Comparison of ENCODE assay signal across 19 cellular contexts in the genomic region with DNA sequence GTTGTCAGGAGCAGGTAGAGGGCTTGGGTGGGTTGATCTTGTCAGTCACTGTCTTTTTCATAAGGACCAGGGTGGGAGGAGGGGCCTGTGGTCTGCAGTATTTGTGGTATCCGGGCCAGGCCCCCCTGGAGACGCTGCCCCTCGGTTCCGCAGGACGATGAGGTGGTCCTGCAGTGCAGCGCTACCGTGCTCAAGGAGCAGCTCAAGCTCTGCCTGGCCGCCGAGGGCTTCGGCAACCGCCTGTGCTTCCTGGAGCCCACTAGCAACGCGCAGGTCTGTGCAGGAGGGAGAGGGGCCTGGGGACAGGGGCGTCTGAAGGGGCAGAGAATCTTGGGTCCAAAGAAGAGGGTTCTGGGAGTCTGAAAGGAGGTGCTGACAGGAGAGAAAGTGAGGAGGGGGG. TPM values are rescaled to one million over a fixed set of nuclear protein-coding genes. Genes with fewer than 3 reads are reported as not detected.
DNase-seq lines count a peak whose midpoint lies in the region; ATAC-seq and TF ChIP-seq lines count a peak whose summit lies in the region.
"Had no signal": no experiment of that assay in that cellular context is flagged by ENCODE, and none has a peak within 500 bp of the region (broad histone marks: within the 10 kb centered on the region; RNA-seq: fewer than 3 reads in every experiment).

No MANE protein-coding gene starts in this region.

- H2BK5ac ChIP-seq in neuronal stem cell (ENCODE audit: low read length), result no peak overlapping the region

- intact Hi-C loops in gastrocnemius medialis (cut with DNase I; ENCODE audit: low total_unique reads) (no loop called here), posterior cingulate gyrus (cut with DNase I) (no loop called here)

- no peaks in the 10 kb centered on the region for H3K9me3 Mint-ChIP-seq in WTC11
- H3K9me3 Mint-ChIP-seq: CD4-positive, alpha-beta memory T cell; HFFc6 had no signal

- peaks cover 18% of the 10 kb centered on the region for H3K36me3 Mint-ChIP-seq in WTC11
- H3K36me3 Mint-ChIP-seq: CD4-positive, alpha-beta memory T cell had no signal

- no peak overlapping the region for H3K4me2 ChIP-seq in neuronal stem cell (ENCODE audit: insufficient read depth, low read length, poor library complexity, severe bottlenecking)

- H3K14ac ChIP-seq in neuronal stem cell (ENCODE audit: low read length), result no peak overlapping the region

- H3K18ac ChIP-seq in neuronal stem cell (ENCODE audit: low read length), result peak overlapping the region; percentile 52

- WGBS in neuronal stem cell (ENCODE audit: extremely low coverage in 2 of 2, insufficient read length in 2 of 2, insufficient replicate concordance in 1 of 2), 2 donors, result no CpG with 5 or more reads among the region's 14 CpGs

- no peak for TF ChIP-seq CTCF in WTC11 (IDR thresholded peaks at IDR 0.05)
- no peak for TF ChIP-seq CTCF in gastrocnemius medialis (IDR thresholded peaks at IDR 0.05 in 4 of 5, conservative IDR thresholded peaks at IDR 0.05 in 1 of 5)

- H3K4me1 Mint-ChIP-seq in WTC11, result peaks cover 13% of the 10 kb centered on the region

- in situ Hi-C loops in gastrocnemius medialis (cut with MboI; ENCODE audit: low sequenced_read_pairs in 4 of 4), result no loop called here

- DNase-seq in WTC11 (ENCODE audit: low spot score) (no peak), neuronal stem cell (ENCODE audit: low spot score) (no peak), gastrocnemius medialis (no peak), NCI-H2227 treated with DMSO at 0.1 percent for 48 hours (lab: John Stamatoyannopoulos, UW) (no peak), cerebellar cortex (ENCODE audit: low spot score) (no peak), posterior cingulate gyrus (no peak)
- DNase-seq: C1 segment of cervical spinal cord; Calu3; CD4-positive, alpha-beta memory T cell; COR-L47; DMS153; DND-41; GM23248; HFFc6 had no signal

- H2BK120ac ChIP-seq in neuronal stem cell (ENCODE audit: low read depth, low read length), result peak overlapping the region; percentile 72

- no peak overlapping the region for H4K8ac ChIP-seq in neuronal stem cell (ENCODE audit: low read depth, low read length)

- no peak overlapping the region for H2BK12ac ChIP-seq in neuronal stem cell (ENCODE audit: low read length)

- no peaks in the 10 kb centered on the region for H3K27me3 Mint-ChIP-seq in WTC11 (ENCODE audit: low read depth)

- H2AFZ ChIP-seq in neuronal stem cell (ENCODE audit: low read length), result no peak overlapping the region
- H2AFZ ChIP-seq: GM23248 had no signal

- H3K27ac Mint-ChIP-seq in WTC11, result peak overlapping the region; percentile 33; the same call in 1 of the 2 replicates
- H3K27ac Mint-ChIP-seq: CD4-positive, alpha-beta memory T cell; HFFc6 had no signal

- H3K27me3 ChIP-seq in neuronal stem cell (ENCODE audit: control insufficient read depth in 3 of 3, insufficient read depth in 3 of 3, low read depth in 1 of 3, low read length in 3 of 3) (peaks cover 0 to 3% (median 0%) of the 10 kb centered on the region in 3 experiments), gastrocnemius medialis (no peaks in the 10 kb centered on the region)

- no peak overlapping the region for H4K91ac ChIP-seq in neuronal stem cell (ENCODE audit: low read depth, low read length, poor library complexity)

- H3K9me3 ChIP-seq in neuronal stem cell (replicated peaks in 1 of 2; ENCODE audit: control insufficient read depth in 2 of 2, insufficient read depth in 1 of 2, low read depth in 1 of 2, low read length in 2 of 2) (no peaks in the 10 kb centered on the region), gastrocnemius medialis (no peaks in the 10 kb centered on the region)
- H3K9me3 ChIP-seq: HAP-1 had no signal

- CTCF ChIA-PET in WTC11 (lab: Charles Lee), result interaction anchor here (1.1 to 3.4 kb wide), 4 partner anchors 13 to 53 kb away, joined by 3 to 69 read pairs (median 6); partner anchors contain the start of genes FAM98C, GGN and RASGRP4

- no peak overlapping the region for H3K4ac ChIP-seq in neuronal stem cell (ENCODE audit: low read length)

- H3K4me3 Mint-ChIP-seq in WTC11, result no peak overlapping the region
- H3K4me3 Mint-ChIP-seq: CD4-positive, alpha-beta memory T cell; HFFc6 had no signal

- POLR2A ChIA-PET in WTC11 (lab: Charles Lee), result interaction anchor here (0.5 to 0.8 kb wide), 3 partner anchors 38 to 180 kb away, joined by 3 to 6 read pairs (median 3); partner anchors contain the start of gene FAM98C

- H2AK5ac ChIP-seq in neuronal stem cell (ENCODE audit: low read depth, low read length), result no peak overlapping the region

- ATAC-seq in WTC11 (no peak), gastrocnemius medialis (no peak)

- no peak overlapping the region for H3K9ac ChIP-seq in neuronal stem cell (ENCODE audit: low read depth, low read length, poor library complexity)
- H3K9ac ChIP-seq: GM23248 had no signal

- no peak overlapping the region for H3K27ac ChIP-seq in neuronal stem cell (replicated peaks; ENCODE audit: low read length)
- peak overlapping the region; percentile 98 to 100 (median 98) for H3K27ac ChIP-seq in gastrocnemius medialis
- H3K27ac ChIP-seq: GM23248 had no signal

- H3K4me3 ChIP-seq in neuronal stem cell (ENCODE audit: low read length in 2 of 2) (peak overlapping the region in 1 of 2 donors; percentile 48), gastrocnemius medialis (no peak overlapping the region)
- H3K4me3 ChIP-seq: GM23248, HAP-1 had no signal

- TF ChIP-seq POLR2A in gastrocnemius medialis (IDR thresholded peaks at IDR 0.05), result no peak

- no peaks in the 10 kb centered on the region for H3K79me1 ChIP-seq in neuronal stem cell (ENCODE audit: low read depth, low read length)

- H3K36me3 ChIP-seq in neuronal stem cell (replicated peaks in 1 of 2; ENCODE audit: control insufficient read depth in 2 of 2, insufficient read depth in 2 of 2, low read length in 2 of 2) (no peaks in the 10 kb centered on the region), gastrocnemius medialis (peaks cover 0 to 37% of the 10 kb centered on the region in 2 donors)
- H3K36me3 ChIP-seq: HAP-1 had no signal

- H2BK15ac ChIP-seq in neuronal stem cell (ENCODE audit: low read length), result no peak overlapping the region

- no peak overlapping the region for H3K23ac ChIP-seq in neuronal stem cell (ENCODE audit: low read depth, low read length, poor library complexity)

- H3K4me1 ChIP-seq in neuronal stem cell (ENCODE audit: control insufficient read depth in 2 of 2, insufficient read depth in 1 of 2, low read depth in 1 of 2, low read length in 2 of 2) (peaks cover 0 to 5% of the 10 kb centered on the region in 2 donors), gastrocnemius medialis (peaks cover 42 to 46% of the 10 kb centered on the region in 2 donors)
- H3K4me1 ChIP-seq: HAP-1 had no signal

TF ChIP-seq in WTC11, 78 proteins besides CTCF, POLR2A, EP300 and RAD21:
- no peak for TF ChIP-seq PRDM15 (CRISPR knock-in tag; IDR thresholded peaks at IDR 0.05)
- TF ChIP-seq MXD4 (CRISPR knock-in tag; IDR thresholded peaks at IDR 0.05; ENCODE audit: borderline replicate concordance), result no peak
- no peak for TF ChIP-seq ZNF263 (CRISPR knock-in tag; IDR thresholded peaks at IDR 0.05; ENCODE audit: low read depth)

RNA-seq across cellular contexts. Expression of gene RYR1, which starts 7.1 kb away (rescaled TPM):
- total RNA-seq in WTC11 (2021) (19.8 to 24.2 TPM (median 21.1 TPM) in 3 replicates), gastrocnemius medialis (100 to 1,000 TPM; 607 to 831 (median 724) TPM)
- polyA plus RNA-seq in neuronal stem cell (2013, experiment 1 of 2), result 0.56 TPM
- 1.1 TPM for polyA plus RNA-seq in neuronal stem cell (2013, experiment 2 of 2)
- total RNA-seq: A172, H4, HFFc6 had no signal
- polyA plus RNA-seq: GM23248 had no signal

RNA-seq across cellular contexts. Expression of gene RASGRP4, which starts 14.6 kb away (rescaled TPM):
- total RNA-seq in WTC11 (2021) (2.5 to 4.1 TPM (median 3.4 TPM) in 3 replicates), gastrocnemius medialis (1 to 10 TPM in 2 of 4 donors, under 1 TPM in 2; 0.61 to 2.2 (median 0.94) TPM)
- polyA plus RNA-seq in neuronal stem cell (2013, experiment 1 of 2), result 0.10 TPM
- polyA plus RNA-seq in neuronal stem cell (2013, experiment 2 of 2), result 0.17 TPM
- total RNA-seq: A172, A673, Calu3, GM23248, HFFc6 had no signal
- polyA plus RNA-seq: BJ, GM23248 had no signal

RNA-seq across cellular contexts. Expression of gene FAM98C, which starts 37.7 kb away (rescaled TPM):
- total RNA-seq in WTC11 (2021) (9.7 to 12.2 TPM (median 10.2 TPM) in 3 replicates), gastrocnemius medialis (10 to 100 TPM in 1 of 4 donors, 1 to 10 TPM in 3; 1.9 to 17.4 (median 3.3) TPM)
- polyA plus RNA-seq in neuronal stem cell (2013, experiment 1 of 2), result 5.4 TPM
- 5.3 TPM for polyA plus RNA-seq in neuronal stem cell (2013, experiment 2 of 2)

RNA-seq across cellular contexts. Expression of gene SPRED3, which starts 52.1 kb away (rescaled TPM):
- total RNA-seq in WTC11 (2021), result 5.2 to 7.3 TPM (median 7.2 TPM) in 3 replicates
- polyA plus RNA-seq in neuronal stem cell (2013, experiment 1 of 2), result 10.3 TPM
- polyA plus RNA-seq in neuronal stem cell (2013, experiment 2 of 2), result 10.5 TPM
- 1 to 10 TPM in 1 of 4 donors, under 1 TPM in 3; 0.05 to 2.6 (median 0.15) TPM for total RNA-seq in gastrocnemius medialis

RNA-seq across cellular contexts. Expression of gene GGN, which starts 52.8 kb away (rescaled TPM):
- total RNA-seq in WTC11 (2021), result 2.4 to 3.1 TPM (median 2.7 TPM) in 3 replicates
- polyA plus RNA-seq in neuronal stem cell (2013, experiment 1 of 2), result 1.7 TPM
- polyA plus RNA-seq in neuronal stem cell (2013, experiment 2 of 2), result 1.7 TPM
- total RNA-seq in gastrocnemius medialis, result under 1 TPM in 1 of 4 donors, not detected in 3; 0.13 TPM
- polyA plus RNA-seq: CD4-positive, alpha-beta memory T cell had no signal

Comparison
In these comparisons a context has a peak if more than half of its experiments do, and no peak if none do; other contexts are left out.
1. RNA of gene RYR1, which starts 7.1 kb away (total RNA-seq): 607 to 831 TPM in gastrocnemius medialis; 19.8 to 24.2 TPM in WTC11; every median in the first group is over 10 times any median in the second.